ENCODE assay signal across 18 cellular contexts in the genomic region with DNA sequence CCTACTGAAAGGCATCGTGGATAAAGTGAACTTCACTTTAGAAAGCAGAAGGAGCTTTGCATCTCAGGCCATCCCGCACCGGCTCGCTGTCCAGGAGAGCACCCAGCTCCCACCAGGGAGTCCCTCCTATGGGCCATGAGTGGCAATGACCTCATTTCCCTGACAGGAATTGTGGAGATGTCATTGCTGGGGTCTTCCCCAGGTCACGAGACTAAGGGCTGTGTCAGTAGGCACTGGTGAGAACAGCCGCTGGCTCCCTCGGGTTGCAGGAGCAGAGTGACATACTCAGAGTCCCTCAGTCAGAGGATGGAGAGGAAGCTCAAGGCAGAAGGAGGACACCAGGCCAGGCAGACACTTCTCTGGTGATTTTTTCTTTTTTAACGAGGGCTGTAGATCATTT.
"Had no signal": no experiment of that assay in that cellular context is flagged by ENCODE, and none has a peak within 500 bp of the region (broad histone marks: within the 10 kb centered on the region; RNA-seq: fewer than 3 reads in every experiment).

No MANE protein-coding gene starts in this region.

- H3K27me3 ChIP-seq: gastrocnemius medialis, sigmoid colon, thyroid gland had no signal

- DNase-seq: activated CD4-positive, alpha-beta T cell treated with anti-CD3 and anti-CD28 coated beads, Interleukin-2, amount 50 U/mL, for 1 hour; activated CD4-positive, CD25-positive, alpha-beta regulatory T cell treated with anti-CD3 and anti-CD28 coated beads, Interleukin-2, amount 50 U/mL, for 72 hours; activated T-cell treated with anti-CD3 and anti-CD28 coated beads, Interleukin-2, amount 50 U/mL, for 72 hours; gastrocnemius medialis; head of caudate nucleus; kidney; mucosa of descending colon; naive B cell; sigmoid colon; stimulated activated naive B cell treated with anti-CD40 and anti-IgM and Interleukin-4, amounts not matched to agents 10 μg/mL and 1 μg/mL and 100 μg/mL, for 72 hours; thyroid gland had no signal

- H3K4me3 ChIP-seq: coronary artery, gastrocnemius medialis, lung, mucosa of descending colon, sigmoid colon, thyroid gland had no signal

- H3K9ac ChIP-seq: parathyroid adenoma had no signal

- ATAC-seq: activated T-cell treated with anti-CD3 and anti-CD28 coated beads, Interleukin-2, amount 50 U/mL, for 72 hours; esophagus mucosa; gastrocnemius medialis; left lobe of liver; mucosa of descending colon; SK-N-SH treated with all-trans-retinoic acid at 6 μM for 48 hours; stimulated activated naive B cell treated with anti-CD40 and anti-IgM and Interleukin-4, amounts not matched to agents 10 μg/mL and 1 μg/mL and 100 μg/mL, for 72 hours had no signal

- H3K36me3 ChIP-seq: gastrocnemius medialis, sigmoid colon, thyroid gland had no signal

- H3K9me3 ChIP-seq: gastrocnemius medialis, mucosa of descending colon, sigmoid colon, thyroid gland had no signal

- H3K27ac ChIP-seq: coronary artery, gastrocnemius medialis, parathyroid adenoma, thyroid gland, VCaP had no signal
